1 cellular context compared by ENCODE assay signal in the genomic region with DNA sequence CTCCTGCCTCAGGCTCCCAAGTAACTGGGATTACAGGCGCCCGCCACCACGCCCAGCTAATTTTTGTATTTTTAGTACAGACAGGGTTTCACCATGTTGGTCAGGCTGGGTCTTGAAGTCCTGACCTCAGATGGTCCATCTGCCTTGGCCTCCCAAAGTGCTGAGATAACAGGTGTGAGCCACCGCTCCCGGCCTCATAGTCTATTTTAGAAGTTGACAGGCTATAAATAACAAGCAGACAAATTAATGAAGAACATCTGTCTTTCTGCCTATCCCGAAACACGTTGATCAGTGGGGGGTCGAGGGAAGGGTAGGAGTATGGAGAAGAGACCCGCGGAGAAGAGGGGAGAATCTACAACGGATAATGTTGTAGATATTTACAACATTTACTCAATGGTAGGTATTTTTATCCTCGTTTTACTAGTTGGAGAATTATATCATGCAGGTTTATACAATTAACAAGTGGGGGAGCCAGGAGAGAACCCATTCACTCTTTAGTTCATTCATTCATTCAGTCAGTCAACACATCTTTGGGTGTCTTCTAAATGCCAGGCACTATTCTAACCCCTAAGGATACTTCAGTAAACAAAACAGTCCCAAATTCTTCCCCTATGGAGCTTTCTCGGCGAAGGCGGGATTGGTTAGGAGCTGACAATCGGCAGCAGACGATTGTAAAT.
TF ChIP-seq lines count a peak whose summit lies in the region.

No MANE protein-coding gene starts in this region.

TF ChIP-seq in HCT116, 20 proteins besides CTCF, POLR2A, EP300 and RAD21 (continued from another document):
- no peak for TF ChIP-seq CBX3 (IDR thresholded peaks at IDR 0.05; ENCODE audit: low read depth)
- TF ChIP-seq FOSL1 (IDR thresholded peaks at IDR 0.05; ENCODE audit: low read depth), result no peak
- TF ChIP-seq JUND (IDR thresholded peaks at IDR 0.05), result no peak
- TF ChIP-seq, protein P1, sequence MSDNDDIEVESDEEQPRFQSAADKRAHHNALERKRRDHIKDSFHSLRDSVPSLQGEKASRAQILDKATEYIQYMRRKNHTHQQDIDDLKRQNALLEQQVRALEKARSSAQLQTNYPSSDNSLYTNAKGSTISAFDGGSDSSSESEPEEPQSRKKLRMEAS (IDR thresholded peaks at IDR 0.05), result no peak
- TF ChIP-seq EZH2phosphoT487 (IDR thresholded peaks at IDR 0.05; ENCODE audit: borderline replicate concordance), result no peak
- TF ChIP-seq ZNF274 (IDR thresholded peaks at IDR 0.05; ENCODE audit: low read depth, low read length), result no peak
- TF ChIP-seq SP1 (IDR thresholded peaks at IDR 0.05; ENCODE audit: low read depth), result no peak
- TF ChIP-seq EZH2 (IDR thresholded peaks at IDR 0.05), result no peak
- no peak for TF ChIP-seq SRF (IDR thresholded peaks at IDR 0.05; ENCODE audit: low read depth)
- TF ChIP-seq, protein P2, sequence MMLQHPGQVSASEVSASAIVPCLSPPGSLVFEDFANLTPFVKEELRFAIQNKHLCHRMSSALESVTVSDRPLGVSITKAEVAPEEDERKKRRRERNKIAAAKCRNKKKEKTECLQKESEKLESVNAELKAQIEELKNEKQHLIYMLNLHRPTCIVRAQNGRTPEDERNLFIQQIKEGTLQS (IDR thresholded peaks at IDR 0.05), result no peak
TF ChIP-seq in HCT116: peak in this region for 0.
